In the genomic region with DNA sequence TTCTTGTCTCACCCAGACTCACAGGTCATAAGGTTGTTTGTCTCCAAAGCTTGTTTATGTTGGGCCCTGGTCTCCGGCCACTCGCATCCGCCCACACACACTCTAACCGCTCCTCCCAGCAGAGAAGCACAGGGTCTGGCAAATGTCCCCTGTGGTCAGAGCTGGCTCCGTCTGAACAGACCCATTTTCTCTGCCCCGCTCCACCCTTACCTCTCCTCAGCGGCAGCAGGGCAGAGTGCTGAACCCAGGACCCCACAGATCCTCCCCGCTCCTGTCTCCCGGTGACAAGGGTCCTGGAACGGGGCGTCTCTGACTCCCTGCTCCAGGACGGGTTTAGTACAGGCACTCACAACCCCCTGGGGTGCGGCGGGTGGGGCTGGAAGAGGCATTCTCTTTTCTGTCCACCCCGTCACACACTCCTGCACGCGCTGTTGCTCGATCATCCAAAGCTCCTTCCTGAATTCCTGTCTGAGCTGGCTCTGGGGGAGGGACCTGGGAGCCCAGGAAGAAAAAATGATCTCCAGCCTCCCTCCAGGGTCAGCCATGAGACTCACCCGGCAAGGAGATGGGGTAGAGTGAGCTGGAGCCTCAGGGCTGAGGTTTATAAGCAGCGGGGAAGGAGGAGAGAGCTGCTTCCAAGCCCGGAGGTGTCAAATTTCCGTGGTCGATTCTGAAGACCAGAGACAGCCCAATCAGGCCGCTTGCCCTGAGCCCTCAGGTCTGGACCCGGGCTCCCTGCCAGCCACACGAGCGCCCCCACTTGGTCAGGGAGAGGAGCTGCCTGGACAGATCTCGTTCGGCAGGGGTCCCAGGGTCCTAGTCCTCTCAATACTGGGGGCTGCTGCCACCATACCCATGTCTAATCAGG, we compare ENCODE assay signal across 8 cellular contexts. TPM values are rescaled to one million over a fixed set of nuclear protein-coding genes. Genes with fewer than 3 reads are reported as not detected.
DNase-seq lines count a peak whose midpoint lies in the region; ATAC-seq and TF ChIP-seq lines count a peak whose summit lies in the region.

A gene (minus strand): TSS at position 577 of the 868 bp plus-strand sequence. CDS start 1,033 bp downstream, outside the sequence.

- no peak within 1 kb of the TSS for H3K27ac ChIP-seq in KMS-11
- peak within 1 kb of the TSS; percentile 78 for H3K27ac ChIP-seq in substantia nigra (ENCODE audit: low read depth, low read length, poor library complexity, severe bottlenecking)

- H3K9ac ChIP-seq in KMS-11 = no peak within 1 kb of the TSS
- H3K9ac ChIP-seq in endocrine pancreas (ENCODE audit: control insufficient read depth, insufficient read depth, low read length) = peak within 1 kb of the TSS; percentile 1

- no peaks in the 10 kb centered on the region for H3K9me3 ChIP-seq in endocrine pancreas (ENCODE audit: control insufficient read depth, low read length)

- H3K27me3 ChIP-seq in KMS-11 (ENCODE audit: insufficient read depth, low read depth) (no peaks in the 10 kb centered on the region), endocrine pancreas (ENCODE audit: control insufficient read depth, insufficient read depth, low read length) (no peaks in the 10 kb centered on the region)

- H3K4me2 ChIP-seq in KMS-11 = no peak within 1 kb of the TSS

- intact Hi-C loops in lower leg skin (cut with DNase I; ENCODE audit: low total_unique reads) = loop anchor here (10.0 kb wide), 1 partner anchor 92 kb away; a partner anchor contains a TSS

- peak; percentile 57 for TF ChIP-seq CTCF in KMS-11 (conservative IDR thresholded peaks at IDR 0.05; ENCODE audit: low read depth, low read length)
- TF ChIP-seq CTCF in lower leg skin (IDR thresholded peaks at IDR 0.05) = no peak

- H3K79me2 ChIP-seq in KMS-11 (ENCODE audit: insufficient read depth, low read depth) = no peaks in the 10 kb centered on the region

- H3K4me1 ChIP-seq in KMS-11 (ENCODE audit: low read depth, poor library complexity, severe bottlenecking) = no peaks in the 10 kb centered on the region
- H3K4me1 ChIP-seq in endocrine pancreas (ENCODE audit: control insufficient read depth, insufficient read depth, low read length) = no peaks in the 10 kb centered on the region

- no peaks in the 10 kb centered on the region for H3K36me3 ChIP-seq in KMS-11 (ENCODE audit: insufficient read depth)
- no peaks in the 10 kb centered on the region for H3K36me3 ChIP-seq in endocrine pancreas (ENCODE audit: control insufficient read depth, insufficient read depth, low read length)

- no peaks in the 10 kb centered on the region for H4K20me1 ChIP-seq in KMS-11 (ENCODE audit: insufficient read depth)

- peak in 1 of 2 donors; percentile 31 for TF ChIP-seq POLR2A in lower leg skin (IDR thresholded peaks at IDR 0.05)

- 9 to 13% methylated on average over 25 to 27 of the region's 29 CpGs for WGBS in lower leg skin, 2 donors

- H2AFZ ChIP-seq in KMS-11 (ENCODE audit: low read depth) = no peak within 1 kb of the TSS

- ATAC-seq in GM18517 (IDR thresholded peaks at IDR 0.05; ENCODE audit: unreplicated experiment) (no peak), GM18519 (IDR thresholded peaks at IDR 0.05; ENCODE audit: low FRiP score, unreplicated experiment) (no peak)

- DNase-seq in DMS53 (lab: John Stamatoyannopoulos, UW) (peak; percentile 94), SHP77 (lab: John Stamatoyannopoulos, UW) (peak; percentile 96 to 98), lower leg skin (ENCODE audit: low spot score in 2 of 2) (peak; percentile 77 to 95), substantia nigra (lab: John Stamatoyannopoulos, UW) (peak in 42 of 49 donors; percentile 17 to 82 (median 66))

- H3K4me3 ChIP-seq in KMS-11 (IDR thresholded peaks at IDR 0.05; ENCODE audit: insufficient read depth, low read depth, low read length) (no peak within 1 kb of the TSS), endocrine pancreas (ENCODE audit: control insufficient read depth, insufficient read depth, low read length) (no peak within 1 kb of the TSS), lower leg skin (ENCODE audit: low read depth, poor library complexity, severe bottlenecking) (peak within 1 kb of the TSS; percentile 39)

RNA-seq across cellular contexts. Expression of the gene that starts here (rescaled TPM):
- total RNA-seq in lower leg skin = 10 to 100 TPM; 44.1 to 72.8 (median 47.2) TPM
